1 cellular context compared by ENCODE assay signal in the genomic region with DNA sequence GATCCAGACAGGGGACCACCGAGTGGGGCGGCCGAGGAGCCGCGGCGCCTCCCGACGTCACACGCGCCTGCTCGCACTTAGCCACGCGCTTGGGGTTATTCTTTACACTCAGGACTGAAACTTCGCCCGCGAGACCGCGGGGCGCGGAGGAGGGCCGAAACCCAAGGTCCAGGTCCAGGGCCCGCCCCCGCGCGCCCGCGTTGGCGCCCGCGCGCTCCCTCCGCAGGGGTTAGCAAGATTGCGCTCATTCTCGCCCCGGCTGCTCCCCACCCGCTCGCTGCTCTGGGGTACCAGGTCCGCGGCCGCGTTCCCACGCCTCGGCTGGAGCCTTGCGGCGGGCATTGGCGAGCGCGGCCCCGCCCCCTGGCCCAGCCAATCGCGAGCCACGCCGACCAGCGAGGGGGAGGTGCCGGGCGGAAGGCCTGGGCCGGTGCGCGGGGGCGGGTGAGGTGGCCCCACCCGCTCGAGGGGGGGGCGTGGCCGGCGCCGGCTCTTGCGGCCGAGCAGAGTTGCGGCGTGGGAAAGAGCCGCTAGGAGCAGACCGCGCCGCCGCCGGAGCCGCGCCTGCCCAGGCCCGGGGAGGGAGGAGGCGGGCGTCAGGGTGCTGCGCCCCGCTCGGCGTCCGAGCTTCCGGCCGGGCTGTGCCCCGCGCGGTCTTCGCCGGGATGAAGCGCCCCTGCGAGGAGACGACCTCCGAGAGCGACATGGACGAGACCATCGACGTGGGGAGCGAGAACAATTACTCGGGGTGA.
TF ChIP-seq lines count a peak whose summit lies in the region.

A gene (plus strand): TSS at position 521 of the 752 bp plus-strand sequence. CDS start 145 bp downstream, at position 666.

TF ChIP-seq in HepG2, 621 proteins besides CTCF, POLR2A, EP300 and RAD21 (continued from another document and continues in another):
- TF ChIP-seq, protein P1, sequence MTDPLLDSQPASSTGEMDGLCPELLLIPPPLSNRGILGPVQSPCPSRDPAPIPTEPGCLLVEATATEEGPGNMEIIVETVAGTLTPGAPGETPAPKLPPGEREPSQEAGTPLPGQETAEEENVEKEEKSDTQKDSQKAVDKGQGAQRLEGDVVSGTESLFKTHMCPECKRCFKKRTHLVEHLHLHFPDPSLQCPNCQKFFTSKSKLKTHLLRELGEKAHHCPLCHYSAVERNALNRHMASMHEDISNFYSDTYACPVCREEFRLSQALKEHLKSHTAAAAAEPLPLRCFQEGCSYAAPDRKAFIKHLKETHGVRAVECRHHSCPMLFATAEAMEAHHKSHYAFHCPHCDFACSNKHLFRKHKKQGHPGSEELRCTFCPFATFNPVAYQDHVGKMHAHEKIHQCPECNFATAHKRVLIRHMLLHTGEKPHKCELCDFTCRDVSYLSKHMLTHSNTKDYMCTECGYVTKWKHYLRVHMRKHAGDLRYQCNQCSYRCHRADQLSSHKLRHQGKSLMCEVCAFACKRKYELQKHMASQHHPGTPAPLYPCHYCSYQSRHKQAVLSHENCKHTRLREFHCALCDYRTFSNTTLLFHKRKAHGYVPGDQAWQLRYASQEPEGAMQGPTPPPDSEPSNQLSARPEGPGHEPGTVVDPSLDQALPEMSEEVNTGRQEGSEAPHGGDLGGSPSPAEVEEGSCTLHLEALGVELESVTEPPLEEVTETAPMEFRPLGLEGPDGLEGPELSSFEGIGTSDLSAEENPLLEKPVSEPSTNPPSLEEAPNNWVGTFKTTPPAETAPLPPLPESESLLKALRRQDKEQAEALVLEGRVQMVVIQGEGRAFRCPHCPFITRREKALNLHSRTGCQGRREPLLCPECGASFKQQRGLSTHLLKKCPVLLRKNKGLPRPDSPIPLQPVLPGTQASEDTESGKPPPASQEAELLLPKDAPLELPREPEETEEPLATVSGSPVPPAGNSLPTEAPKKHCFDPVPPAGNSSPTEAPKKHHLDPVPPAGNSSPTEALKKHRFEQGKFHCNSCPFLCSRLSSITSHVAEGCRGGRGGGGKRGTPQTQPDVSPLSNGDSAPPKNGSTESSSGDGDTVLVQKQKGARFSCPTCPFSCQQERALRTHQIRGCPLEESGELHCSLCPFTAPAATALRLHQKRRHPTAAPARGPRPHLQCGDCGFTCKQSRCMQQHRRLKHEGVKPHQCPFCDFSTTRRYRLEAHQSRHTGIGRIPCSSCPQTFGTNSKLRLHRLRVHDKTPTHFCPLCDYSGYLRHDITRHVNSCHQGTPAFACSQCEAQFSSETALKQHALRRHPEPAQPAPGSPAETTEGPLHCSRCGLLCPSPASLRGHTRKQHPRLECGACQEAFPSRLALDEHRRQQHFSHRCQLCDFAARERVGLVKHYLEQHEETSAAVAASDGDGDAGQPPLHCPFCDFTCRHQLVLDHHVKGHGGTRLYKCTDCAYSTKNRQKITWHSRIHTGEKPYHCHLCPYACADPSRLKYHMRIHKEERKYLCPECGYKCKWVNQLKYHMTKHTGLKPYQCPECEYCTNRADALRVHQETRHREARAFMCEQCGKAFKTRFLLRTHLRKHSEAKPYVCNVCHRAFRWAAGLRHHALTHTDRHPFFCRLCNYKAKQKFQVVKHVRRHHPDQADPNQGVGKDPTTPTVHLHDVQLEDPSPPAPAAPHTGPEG (CRISPR knock-in tag; IDR thresholded peaks at IDR 0.05): peak; percentile 45
- TF ChIP-seq ZNF441 (CRISPR knock-in tag; IDR thresholded peaks at IDR 0.05; ENCODE audit: borderline replicate concordance) (peak; percentile 41), WIZ (CRISPR knock-in tag; IDR thresholded peaks at IDR 0.05) (no peak), YEATS4 (CRISPR knock-in tag; IDR thresholded peaks at IDR 0.05; ENCODE audit: borderline replicate concordance) (peak; percentile 37; the same call in 1 of the 2 replicates), ZNF709 (CRISPR knock-in tag; IDR thresholded peaks at IDR 0.05) (peak; percentile 33; the same call in 1 of the 2 replicates), NFYC (CRISPR knock-in tag; IDR thresholded peaks at IDR 0.05) (peak; percentile 79), JDP2 (CRISPR knock-in tag; IDR thresholded peaks at IDR 0.05; ENCODE audit: borderline replicate concordance) (no peak), ZNF24 (IDR thresholded peaks at IDR 0.05) (no peak), ZNF577 (CRISPR knock-in tag; IDR thresholded peaks at IDR 0.05; ENCODE audit: borderline replicate concordance, low read depth) (no peak), ZSCAN31 (CRISPR knock-in tag; IDR thresholded peaks at IDR 0.05; ENCODE audit: low read depth) (peak; percentile 72; the same call in 1 of the 2 replicates), ZNF777 (CRISPR knock-in tag; IDR thresholded peaks at IDR 0.05) (peak; percentile 96), NONO (IDR thresholded peaks at IDR 0.05) (no peak), NONO (CRISPR knock-in tag; conservative IDR thresholded peaks at IDR 0.05) (peak; percentile 64; the same call in 1 of the 2 replicates), KDM2A (CRISPR knock-in tag; IDR thresholded peaks at IDR 0.05; ENCODE audit: borderline replicate concordance, low read depth) (peak; percentile 30; the same call in 1 of the 2 replicates), ZNF768 (CRISPR knock-in tag; IDR thresholded peaks at IDR 0.05) (0 out of 2 replicates have a peak, but pooled peaks have one; percentile 14), ZNF567 (CRISPR knock-in tag; IDR thresholded peaks at IDR 0.05; ENCODE audit: borderline replicate concordance) (no peak; the same call in 1 of the 2 replicates), IKZF1 (IDR thresholded peaks at IDR 0.05) (no peak), TBX3 (IDR thresholded peaks at IDR 0.05; ENCODE audit: borderline replicate concordance) (no peak; the same call in 1 of the 2 replicates), ZNF10 (CRISPR knock-in tag; IDR thresholded peaks at IDR 0.05; ENCODE audit: borderline replicate concordance, low read depth) (no peak), ZFP82 (CRISPR knock-in tag; IDR thresholded peaks at IDR 0.05; ENCODE audit: borderline replicate concordance) (0 out of 2 replicates have a peak, but pooled peaks have one; percentile 4), MBNL3 (CRISPR knock-in tag; conservative IDR thresholded peaks at IDR 0.05) (no peak), JUN (CRISPR knock-in tag; IDR thresholded peaks at IDR 0.05) (peak; percentile 67; the same call in 1 of the 2 replicates), ZNF7 (CRISPR knock-in tag; IDR thresholded peaks at IDR 0.05) (no peak), ZNF761 (CRISPR knock-in tag; conservative IDR thresholded peaks at IDR 0.05) (no peak; the same call in 1 of the 2 replicates)
- TF ChIP-seq, protein P2, sequence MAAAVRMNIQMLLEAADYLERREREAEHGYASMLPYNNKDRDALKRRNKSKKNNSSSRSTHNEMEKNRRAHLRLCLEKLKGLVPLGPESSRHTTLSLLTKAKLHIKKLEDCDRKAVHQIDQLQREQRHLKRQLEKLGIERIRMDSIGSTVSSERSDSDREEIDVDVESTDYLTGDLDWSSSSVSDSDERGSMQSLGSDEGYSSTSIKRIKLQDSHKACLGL (CRISPR knock-in tag; IDR thresholded peaks at IDR 0.05): peak; percentile 51; the same call in 1 of the 2 replicates
- TF ChIP-seq, protein P3, sequence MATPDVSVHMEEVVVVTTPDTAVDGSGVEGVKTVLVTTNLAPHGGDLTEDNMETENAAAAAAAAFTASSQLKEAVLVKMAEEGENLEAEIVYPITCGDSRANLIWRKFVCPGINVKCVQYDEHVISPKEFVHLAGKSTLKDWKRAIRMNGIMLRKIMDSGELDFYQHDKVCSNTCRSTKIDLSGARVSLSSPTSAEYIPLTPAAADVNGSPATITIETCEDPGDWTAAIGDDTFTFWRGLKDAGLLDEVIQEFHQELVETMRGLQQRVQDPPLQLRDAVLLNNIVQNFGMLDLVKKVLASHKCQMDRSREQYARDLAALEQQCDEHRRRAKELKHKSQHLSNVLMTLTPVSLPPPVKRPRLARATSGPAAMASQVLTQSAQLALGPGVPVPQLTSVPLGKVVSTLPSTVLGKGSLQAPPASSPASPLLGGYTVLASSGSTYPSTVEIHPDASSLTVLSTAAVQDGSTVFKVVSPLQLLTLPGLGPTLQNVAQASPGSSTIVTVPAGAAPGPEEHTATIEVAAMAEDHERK (CRISPR knock-in tag; IDR thresholded peaks at IDR 0.05; ENCODE audit: low read depth): peak; percentile 57
- TF ChIP-seq, protein P4, sequence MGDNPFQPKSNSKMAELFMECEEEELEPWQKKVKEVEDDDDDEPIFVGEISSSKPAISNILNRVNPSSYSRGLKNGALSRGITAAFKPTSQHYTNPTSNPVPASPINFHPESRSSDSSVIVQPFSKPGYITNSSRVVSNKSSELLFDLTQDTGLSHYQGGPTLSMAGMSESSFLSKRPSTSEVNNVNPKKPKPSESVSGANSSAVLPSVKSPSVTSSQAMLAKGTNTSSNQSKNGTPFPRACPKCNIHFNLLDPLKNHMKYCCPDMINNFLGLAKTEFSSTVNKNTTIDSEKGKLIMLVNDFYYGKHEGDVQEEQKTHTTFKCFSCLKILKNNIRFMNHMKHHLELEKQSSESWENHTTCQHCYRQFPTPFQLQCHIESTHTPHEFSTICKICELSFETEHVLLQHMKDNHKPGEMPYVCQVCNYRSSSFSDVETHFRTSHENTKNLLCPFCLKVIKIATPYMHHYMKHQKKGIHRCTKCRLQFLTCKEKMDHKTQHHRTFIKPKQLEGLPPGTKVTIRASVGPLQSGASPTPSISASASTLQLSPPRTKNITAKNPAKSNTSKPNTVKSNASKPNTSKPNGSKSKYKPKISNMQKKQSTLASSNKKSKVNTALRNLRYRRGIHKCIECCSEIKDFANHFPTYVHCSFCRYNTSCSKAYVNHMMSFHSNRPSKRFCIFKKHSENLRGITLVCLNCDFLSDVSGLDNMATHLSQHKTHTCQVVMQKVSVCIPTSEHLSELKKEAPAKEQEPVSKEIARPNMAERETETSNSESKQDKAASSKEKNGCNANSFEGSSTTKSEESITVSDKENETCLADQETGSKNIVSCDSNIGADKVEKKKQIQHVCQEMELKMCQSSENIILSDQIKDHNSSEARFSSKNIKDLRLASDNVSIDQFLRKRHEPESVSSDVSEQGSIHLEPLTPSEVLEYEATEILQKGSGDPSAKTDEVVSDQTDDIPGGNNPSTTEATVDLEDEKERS (CRISPR knock-in tag; IDR thresholded peaks at IDR 0.05): no peak
- TF ChIP-seq, protein P5, sequence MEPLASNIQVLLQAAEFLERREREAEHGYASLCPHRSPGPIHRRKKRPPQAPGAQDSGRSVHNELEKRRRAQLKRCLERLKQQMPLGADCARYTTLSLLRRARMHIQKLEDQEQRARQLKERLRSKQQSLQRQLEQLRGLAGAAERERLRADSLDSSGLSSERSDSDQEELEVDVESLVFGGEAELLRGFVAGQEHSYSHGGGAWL (CRISPR knock-in tag; IDR thresholded peaks at IDR 0.05): no peak
- TF ChIP-seq, protein P6, sequence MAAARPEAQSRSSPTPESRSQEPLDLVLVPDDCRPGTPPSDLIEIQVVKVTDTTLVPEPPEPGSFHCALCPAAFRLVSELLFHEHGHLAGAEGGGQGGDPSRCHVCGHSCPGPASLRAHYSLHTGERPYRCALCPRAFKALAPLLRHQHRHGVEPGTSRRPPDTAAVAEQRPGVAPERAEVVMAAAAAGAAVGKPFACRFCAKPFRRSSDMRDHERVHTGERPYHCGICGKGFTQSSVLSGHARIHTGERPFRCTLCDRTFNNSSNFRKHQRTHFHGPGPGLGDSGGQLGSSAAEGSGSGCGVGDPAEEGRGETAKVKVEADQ (CRISPR knock-in tag; IDR thresholded peaks at IDR 0.05; ENCODE audit: borderline replicate concordance): peak; percentile 63
- TF ChIP-seq, protein P7, sequence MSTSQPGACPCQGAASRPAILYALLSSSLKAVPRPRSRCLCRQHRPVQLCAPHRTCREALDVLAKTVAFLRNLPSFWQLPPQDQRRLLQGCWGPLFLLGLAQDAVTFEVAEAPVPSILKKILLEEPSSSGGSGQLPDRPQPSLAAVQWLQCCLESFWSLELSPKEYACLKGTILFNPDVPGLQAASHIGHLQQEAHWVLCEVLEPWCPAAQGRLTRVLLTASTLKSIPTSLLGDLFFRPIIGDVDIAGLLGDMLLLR (CRISPR knock-in tag; IDR thresholded peaks at IDR 0.05): peak; percentile 41
- TF ChIP-seq, protein P8, sequence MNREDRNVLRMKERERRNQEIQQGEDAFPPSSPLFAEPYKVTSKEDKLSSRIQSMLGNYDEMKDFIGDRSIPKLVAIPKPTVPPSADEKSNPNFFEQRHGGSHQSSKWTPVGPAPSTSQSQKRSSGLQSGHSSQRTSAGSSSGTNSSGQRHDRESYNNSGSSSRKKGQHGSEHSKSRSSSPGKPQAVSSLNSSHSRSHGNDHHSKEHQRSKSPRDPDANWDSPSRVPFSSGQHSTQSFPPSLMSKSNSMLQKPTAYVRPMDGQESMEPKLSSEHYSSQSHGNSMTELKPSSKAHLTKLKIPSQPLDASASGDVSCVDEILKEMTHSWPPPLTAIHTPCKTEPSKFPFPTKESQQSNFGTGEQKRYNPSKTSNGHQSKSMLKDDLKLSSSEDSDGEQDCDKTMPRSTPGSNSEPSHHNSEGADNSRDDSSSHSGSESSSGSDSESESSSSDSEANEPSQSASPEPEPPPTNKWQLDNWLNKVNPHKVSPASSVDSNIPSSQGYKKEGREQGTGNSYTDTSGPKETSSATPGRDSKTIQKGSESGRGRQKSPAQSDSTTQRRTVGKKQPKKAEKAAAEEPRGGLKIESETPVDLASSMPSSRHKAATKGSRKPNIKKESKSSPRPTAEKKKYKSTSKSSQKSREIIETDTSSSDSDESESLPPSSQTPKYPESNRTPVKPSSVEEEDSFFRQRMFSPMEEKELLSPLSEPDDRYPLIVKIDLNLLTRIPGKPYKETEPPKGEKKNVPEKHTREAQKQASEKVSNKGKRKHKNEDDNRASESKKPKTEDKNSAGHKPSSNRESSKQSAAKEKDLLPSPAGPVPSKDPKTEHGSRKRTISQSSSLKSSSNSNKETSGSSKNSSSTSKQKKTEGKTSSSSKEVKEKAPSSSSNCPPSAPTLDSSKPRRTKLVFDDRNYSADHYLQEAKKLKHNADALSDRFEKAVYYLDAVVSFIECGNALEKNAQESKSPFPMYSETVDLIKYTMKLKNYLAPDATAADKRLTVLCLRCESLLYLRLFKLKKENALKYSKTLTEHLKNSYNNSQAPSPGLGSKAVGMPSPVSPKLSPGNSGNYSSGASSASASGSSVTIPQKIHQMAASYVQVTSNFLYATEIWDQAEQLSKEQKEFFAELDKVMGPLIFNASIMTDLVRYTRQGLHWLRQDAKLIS (CRISPR knock-in tag; IDR thresholded peaks at IDR 0.05): no peak
